In genomic region chr5:158180407-158180806, GRCh38 we compare ENCODE assay signal across 35 cellular contexts.
"Had no signal": no experiment of that assay in that cellular context is flagged by ENCODE, and none has a peak within 500 bp of the region (broad histone marks: within the 10 kb centered on the region; RNA-seq: fewer than 3 reads in every experiment).

No MANE protein-coding gene starts in this region.

- H3K36me3 Mint-ChIP-seq: activated CD8-positive, alpha-beta memory T cell treated with anti-CD3 and anti-CD28 coated beads, Interleukin-2, amount 10 ng/mL, durations not matched to agents 7 days and 5 days; activated naive CD4-positive, alpha-beta T cell treated with anti-CD3 and anti-CD28 coated beads, Interleukin-2, amount 10 ng/mL, durations not matched to agents 7 days and 5 days; activated naive CD8-positive, alpha-beta T cell treated with anti-CD3 and anti-CD28 coated beads, Interleukin-2, amount 10 ng/mL, durations not matched to agents 7 days and 5 days had no signal

- H3K27me3 Mint-ChIP-seq: activated CD4-positive, alpha-beta T cell treated with anti-CD3 and anti-CD28 coated beads for 36 hours; activated CD8-positive, alpha-beta memory T cell treated with anti-CD3 and anti-CD28 coated beads, Interleukin-2, amount 10 ng/mL, durations not matched to agents 7 days and 5 days; activated naive CD8-positive, alpha-beta T cell; activated naive CD8-positive, alpha-beta T cell treated with anti-CD3 and anti-CD28 coated beads, Interleukin-2, amount 10 ng/mL, durations not matched to agents 7 days and 5 days; activated T-cell treated with anti-CD3 and anti-CD28 coated beads, Interleukin-2, amount 50 U/mL, for 24 hours had no signal

- H3K36me3 ChIP-seq: ascending aorta, cardiac muscle cell had no signal

- DNase-seq: activated CD4-positive, alpha-beta memory T cell treated with anti-CD3 and anti-CD28 coated beads, Interleukin-2, amount 10 ng/mL, durations not matched to agents 7 days and 5 days; activated CD4-positive, alpha-beta T cell treated with anti-CD3 and anti-CD28 coated beads for 1 hour; activated CD4-positive, alpha-beta T cell treated with anti-CD3 and anti-CD28 coated beads for 36 hours; activated CD4-positive, alpha-beta T cell treated with anti-CD3 and anti-CD28 coated beads for 48 hours; activated CD4-positive, alpha-beta T cell treated with anti-CD3 and anti-CD28 coated beads, Interleukin-2, amount 10 ng/mL, durations not matched to agents 7 days and 5 days; activated CD4-positive, alpha-beta T cell treated with anti-CD3 and anti-CD28 coated beads, Interleukin-2, amount 50 U/mL, for 48 hours; activated CD4-positive, CD25-positive, alpha-beta regulatory T cell; activated CD8-positive, alpha-beta memory T cell treated with anti-CD3 and anti-CD28 coated beads for 24 hours; activated CD8-positive, alpha-beta memory T cell treated with anti-CD3 and anti-CD28 coated beads, Interleukin-2, amount 10 ng/mL, durations not matched to agents 7 days and 5 days; activated CD8-positive, alpha-beta memory T cell treated with anti-CD3 and anti-CD28 coated beads, Interleukin-2, amount 50 U/mL, for 48 hours; activated CD8-positive, alpha-beta T cell treated with anti-CD3 and anti-CD28 coated beads, Interleukin-2, amount 10 ng/mL, durations not matched to agents 7 days and 5 days; activated effector memory CD4-positive, alpha-beta T cell treated with Interleukin-2 at 50 U/mL for 16 hours; activated gamma-delta T cell; activated naive CD4-positive, alpha-beta T cell treated with anti-CD3 and anti-CD28 coated beads, Interleukin-2, amount 10 ng/mL, durations not matched to agents 7 days and 5 days; activated naive CD4-positive, alpha-beta T cell treated with Interleukin-2 at 50 U/mL for 16 hours; activated naive CD8-positive, alpha-beta T cell treated with anti-CD3 and anti-CD28 coated beads, Interleukin-2, amount 10 ng/mL, durations not matched to agents 7 days and 5 days; activated naive CD8-positive, alpha-beta T cell treated with anti-CD3 and anti-CD28 coated beads, Interleukin-2, amount 50 U/mL, for 24 hours; activated T-cell treated with anti-CD3 and anti-CD28 coated beads, Interleukin-2, amount 50 U/mL, for 24 hours; activated T-cell treated with anti-CD3 and anti-CD28 coated beads, Interleukin-2, amount 50 U/mL, for 48 hours; amygdala; anterior cingulate cortex; central memory CD4-positive, alpha-beta T cell; T-helper 1 cell; T-helper 2 cell; T-helper 9 cell had no signal

- H3K4me3 Mint-ChIP-seq: activated CD4-positive, alpha-beta memory T cell treated with anti-CD3 and anti-CD28 coated beads, Interleukin-2, amount 10 ng/mL, durations not matched to agents 7 days and 5 days; activated CD4-positive, alpha-beta T cell treated with anti-CD3 and anti-CD28 coated beads for 36 hours; activated CD4-positive, alpha-beta T cell treated with anti-CD3 and anti-CD28 coated beads, Interleukin-2, amount 10 ng/mL, durations not matched to agents 7 days and 5 days; activated CD8-positive, alpha-beta memory T cell treated with anti-CD3 and anti-CD28 coated beads, Interleukin-2, amount 10 ng/mL, durations not matched to agents 7 days and 5 days; activated CD8-positive, alpha-beta T cell treated with anti-CD3 and anti-CD28 coated beads, Interleukin-2, amount 10 ng/mL, durations not matched to agents 7 days and 5 days; activated naive CD4-positive, alpha-beta T cell treated with anti-CD3 and anti-CD28 coated beads, Interleukin-2, amount 10 ng/mL, durations not matched to agents 7 days and 5 days; activated naive CD4-positive, alpha-beta T cell treated with anti-CD3 and anti-CD28 coated beads, Interleukin-2, amount 50 U/mL, for 24 hours; activated naive CD8-positive, alpha-beta T cell; activated naive CD8-positive, alpha-beta T cell treated with anti-CD3 and anti-CD28 coated beads, Interleukin-2, amount 10 ng/mL, durations not matched to agents 7 days and 5 days; activated naive CD8-positive, alpha-beta T cell treated with anti-CD3 and anti-CD28 coated beads, Interleukin-2, amount 50 U/mL, for 24 hours; activated T-cell treated with anti-CD3 and anti-CD28 coated beads, Interleukin-2, amount 50 U/mL, for 24 hours; brain; T-helper 1 cell treated with Interleukin-12 subunit alpha and Interleukin-12 subunit beta and Interleukin-4 antibody, amounts not matched to agents 30 μg/mL and 1 μg/mL, for 36 hours; T-helper 2 cell treated with Interferon-gamma antibody and Interleukin-4, amounts not matched to agents 5 μg/mL and 100 μg/mL, for 36 hours had no signal

- H3K27ac ChIP-seq: ascending aorta, cardiac muscle cell, VCaP had no signal

- H3K4me1 Mint-ChIP-seq: activated CD4-positive, alpha-beta memory T cell treated with anti-CD3 and anti-CD28 coated beads, Interleukin-2, amount 10 ng/mL, durations not matched to agents 7 days and 5 days; activated CD4-positive, alpha-beta T cell treated with anti-CD3 and anti-CD28 coated beads for 36 hours; activated CD4-positive, alpha-beta T cell treated with anti-CD3 and anti-CD28 coated beads, Interleukin-2, amount 10 ng/mL, durations not matched to agents 7 days and 5 days; activated CD8-positive, alpha-beta memory T cell treated with anti-CD3 and anti-CD28 coated beads, Interleukin-2, amount 10 ng/mL, durations not matched to agents 7 days and 5 days; activated naive CD4-positive, alpha-beta T cell treated with anti-CD3 and anti-CD28 coated beads, Interleukin-2, amount 10 ng/mL, durations not matched to agents 7 days and 5 days; activated naive CD4-positive, alpha-beta T cell treated with anti-CD3 and anti-CD28 coated beads, Interleukin-2, amount 50 U/mL, for 24 hours; activated naive CD8-positive, alpha-beta T cell treated with anti-CD3 and anti-CD28 coated beads, Interleukin-2, amount 10 ng/mL, durations not matched to agents 7 days and 5 days; activated naive CD8-positive, alpha-beta T cell treated with anti-CD3 and anti-CD28 coated beads, Interleukin-2, amount 50 U/mL, for 24 hours had no signal

- H3K27ac Mint-ChIP-seq: activated CD4-positive, alpha-beta memory T cell treated with anti-CD3 and anti-CD28 coated beads, Interleukin-2, amount 10 ng/mL, durations not matched to agents 7 days and 5 days; activated CD4-positive, alpha-beta T cell treated with anti-CD3 and anti-CD28 coated beads for 36 hours; activated CD4-positive, alpha-beta T cell treated with anti-CD3 and anti-CD28 coated beads, Interleukin-2, amount 10 ng/mL, durations not matched to agents 7 days and 5 days; activated CD8-positive, alpha-beta memory T cell treated with anti-CD3 and anti-CD28 coated beads, Interleukin-2, amount 10 ng/mL, durations not matched to agents 7 days and 5 days; activated CD8-positive, alpha-beta T cell treated with anti-CD3 and anti-CD28 coated beads, Interleukin-2, amount 10 ng/mL, durations not matched to agents 7 days and 5 days; activated naive CD4-positive, alpha-beta T cell treated with anti-CD3 and anti-CD28 coated beads, Interleukin-2, amount 10 ng/mL, durations not matched to agents 7 days and 5 days; activated naive CD4-positive, alpha-beta T cell treated with anti-CD3 and anti-CD28 coated beads, Interleukin-2, amount 50 U/mL, for 24 hours; activated naive CD8-positive, alpha-beta T cell; activated naive CD8-positive, alpha-beta T cell treated with anti-CD3 and anti-CD28 coated beads, Interleukin-2, amount 10 ng/mL, durations not matched to agents 7 days and 5 days; activated naive CD8-positive, alpha-beta T cell treated with anti-CD3 and anti-CD28 coated beads, Interleukin-2, amount 50 U/mL, for 24 hours; activated T-cell treated with anti-CD3 and anti-CD28 coated beads, Interleukin-2, amount 50 U/mL, for 24 hours; activated T-helper 2 cell treated with anti-CD3 and anti-CD28 coated beads, Interferon-gamma antibody, Interleukin-2, Interleukin-4, amounts not matched to agents 10 μg/mL and 5 μg/mL and 100 μg/mL, durations not matched to agents 14 hours and 24 hours and 36 hours; brain; T-helper 1 cell treated with Interleukin-12 subunit alpha and Interleukin-12 subunit beta and Interleukin-4 antibody, amounts not matched to agents 30 μg/mL and 1 μg/mL, for 36 hours; T-helper 2 cell treated with Interferon-gamma antibody and Interleukin-4, amounts not matched to agents 5 μg/mL and 100 μg/mL, for 36 hours had no signal

- H3K9me3 Mint-ChIP-seq: activated CD4-positive, alpha-beta memory T cell treated with anti-CD3 and anti-CD28 coated beads, Interleukin-2, amount 10 ng/mL, durations not matched to agents 7 days and 5 days; activated CD4-positive, alpha-beta T cell treated with anti-CD3 and anti-CD28 coated beads, Interleukin-2, amount 10 ng/mL, durations not matched to agents 7 days and 5 days; activated naive CD4-positive, alpha-beta T cell treated with anti-CD3 and anti-CD28 coated beads, Interleukin-2, amount 10 ng/mL, durations not matched to agents 7 days and 5 days; activated naive CD4-positive, alpha-beta T cell treated with anti-CD3 and anti-CD28 coated beads, Interleukin-2, amount 50 U/mL, for 24 hours; activated naive CD8-positive, alpha-beta T cell treated with anti-CD3 and anti-CD28 coated beads, Interleukin-2, amount 10 ng/mL, durations not matched to agents 7 days and 5 days; activated naive CD8-positive, alpha-beta T cell treated with anti-CD3 and anti-CD28 coated beads, Interleukin-2, amount 50 U/mL, for 24 hours; activated T-cell treated with anti-CD3 and anti-CD28 coated beads, Interleukin-2, amount 50 U/mL, for 24 hours; activated T-helper 2 cell treated with anti-CD3 and anti-CD28 coated beads, Interferon-gamma antibody, Interleukin-2, Interleukin-4, amounts not matched to agents 10 μg/mL and 5 μg/mL and 100 μg/mL, durations not matched to agents 14 hours and 24 hours and 36 hours; T-helper 1 cell treated with Interleukin-12 subunit alpha and Interleukin-12 subunit beta and Interleukin-4 antibody, amounts not matched to agents 30 μg/mL and 1 μg/mL, for 36 hours; T-helper 2 cell treated with Interferon-gamma antibody and Interleukin-4, amounts not matched to agents 5 μg/mL and 100 μg/mL, for 36 hours had no signal

- ATAC-seq: activated CD4-positive, alpha-beta T cell treated with anti-CD3 and anti-CD28 coated beads for 36 hours; activated CD4-positive, CD25-positive, alpha-beta regulatory T cell treated with anti-CD3 and anti-CD28 coated beads, Interleukin-2, amount 50 U/mL, for 24 hours; activated CD8-positive, alpha-beta memory T cell treated with anti-CD3 and anti-CD28 coated beads, Interleukin-2, amount 10 ng/mL, durations not matched to agents 7 days and 5 days; activated CD8-positive, alpha-beta T cell treated with anti-CD3 and anti-CD28 coated beads, Interleukin-2, amount 10 ng/mL, durations not matched to agents 7 days and 5 days; activated naive CD8-positive, alpha-beta T cell treated with anti-CD3 and anti-CD28 coated beads, Interleukin-2, amount 50 U/mL, for 24 hours had no signal

- H3K4me3 ChIP-seq: ascending aorta, cardiac muscle cell had no signal

- H3K27me3 ChIP-seq: ascending aorta, cardiac muscle cell had no signal

- H3K9me3 ChIP-seq: ascending aorta had no signal
